Comparison of ENCODE assay signal across 8 cellular contexts in genomic region chr20:408843-409696, GRCh38. TPM values are rescaled to one million over a fixed set of nuclear protein-coding genes. Genes with fewer than 3 reads are reported as not detected.
DNase-seq lines count a peak whose midpoint lies in the region; ATAC-seq and TF ChIP-seq lines count a peak whose summit lies in the region.

No MANE protein-coding gene starts in this region.

- TF ChIP-seq POLR2A in heart left ventricle (IDR thresholded peaks at IDR 0.05): no peak
- TF ChIP-seq POLR2A in spleen (IDR thresholded peaks at IDR 0.05): no peak

- CTCF ChIA-PET in activated CD4-positive, alpha-beta memory T cell treated with anti-CD3 and anti-CD28 coated beads, Interleukin-2, amount 10 ng/mL, durations not matched to agents 7 days and 5 days (lab: Charles Lee): interaction anchor here (1.0 kb wide), 1 partner anchor 69 kb away, joined by 3 read pairs; no protein-coding TSS in a partner anchor

- H3K4me3 Mint-ChIP-seq in activated CD4-positive, alpha-beta memory T cell treated with anti-CD3 and anti-CD28 coated beads, Interleukin-2, amount 10 ng/mL, durations not matched to agents 7 days and 5 days: peak overlapping the region; percentile 97

- no peaks in the 10 kb centered on the region for H3K9me3 Mint-ChIP-seq in activated CD4-positive, alpha-beta memory T cell treated with anti-CD3 and anti-CD28 coated beads, Interleukin-2, amount 10 ng/mL, durations not matched to agents 7 days and 5 days

- H3K27ac ChIP-seq in heart left ventricle: peak overlapping the region; percentile 92 to 98 (median 95)
- H3K27ac ChIP-seq in right cardiac atrium (ENCODE audit: low read length): peak overlapping the region; percentile 87
- peak overlapping the region; percentile 88 to 99 (median 96) for H3K27ac ChIP-seq in spleen

- peaks cover 0 to 42% (median 32%) of the 10 kb centered on the region in 9 donors for H3K36me3 ChIP-seq in heart left ventricle
- H3K36me3 ChIP-seq in spleen: peaks cover 0 to 36% (median 27%) of the 10 kb centered on the region in 6 donors

- POLR2A ChIA-PET in activated CD4-positive, alpha-beta memory T cell treated with anti-CD3 and anti-CD28 coated beads, Interleukin-2, amount 10 ng/mL, durations not matched to agents 7 days and 5 days (lab: Charles Lee): interaction anchor here (0.9 to 1.8 kb wide), 7 partner anchors 12 to 51 kb away, joined by 3 to 14 read pairs (median 5); partner anchors contain the start of gene TRIB3

- H3K27me3 Mint-ChIP-seq in activated CD4-positive, alpha-beta memory T cell treated with anti-CD3 and anti-CD28 coated beads, Interleukin-2, amount 10 ng/mL, durations not matched to agents 7 days and 5 days: no peaks in the 10 kb centered on the region

- WGBS in heart left ventricle, 4 donors: 13 to 24% (median 17%) methylated on average over 7 of the region's 7 CpGs
- WGBS in right cardiac atrium: 23% methylated on average over 7 of the region's 7 CpGs
- 11 to 19% (median 13%) methylated on average over 5 to 7 of the region's 7 CpGs for WGBS in spleen, 5 donors

- no peak for TF ChIP-seq CTCF in heart left ventricle (IDR thresholded peaks at IDR 0.05)
- TF ChIP-seq CTCF in spleen (IDR thresholded peaks at IDR 0.05 in 8 of 11, conservative IDR thresholded peaks at IDR 0.05 in 3 of 11): no peak

- no peaks in the 10 kb centered on the region for H3K9me3 ChIP-seq in heart left ventricle
- H3K9me3 ChIP-seq in right cardiac atrium (ENCODE audit: control insufficient read depth, low read length): no peaks in the 10 kb centered on the region
- H3K9me3 ChIP-seq in spleen: no peaks in the 10 kb centered on the region

- H3K4me3 ChIP-seq in heart left ventricle: peak overlapping the region; percentile 81 to 100 (median 96)
- H3K4me3 ChIP-seq in right cardiac atrium (ENCODE audit: low read length): peak overlapping the region; percentile 89
- peak overlapping the region; percentile 66 to 99 (median 96) for H3K4me3 ChIP-seq in spleen

- no peaks in the 10 kb centered on the region for H3K27me3 ChIP-seq in heart left ventricle
- no peaks in the 10 kb centered on the region for H3K27me3 ChIP-seq in right cardiac atrium (ENCODE audit: control insufficient read depth, insufficient read depth)
- H3K27me3 ChIP-seq in spleen (replicated peaks in 1 of 7): no peaks in the 10 kb centered on the region

- H3K4me1 ChIP-seq in heart left ventricle: peaks cover 4 to 29% (median 19%) of the 10 kb centered on the region in 12 donors
- peaks cover 6% of the 10 kb centered on the region for H3K4me1 ChIP-seq in right cardiac atrium (ENCODE audit: control insufficient read depth, insufficient read depth, low read length)
- peaks cover 17 to 65% (median 36%) of the 10 kb centered on the region in 6 donors for H3K4me1 ChIP-seq in spleen

- peaks cover 55% of the 10 kb centered on the region for H3K4me1 Mint-ChIP-seq in activated CD4-positive, alpha-beta memory T cell treated with anti-CD3 and anti-CD28 coated beads, Interleukin-2, amount 10 ng/mL, durations not matched to agents 7 days and 5 days

- intact Hi-C loops in heart left ventricle (cut with DNase I) (loop anchor here in 7 of 10 donors (5.0 to 10.0 kb wide), 8 partner anchors 47 to 133 kb away; partner anchors contain the start of genes TBC1D20 (in 3 of the 7), CSNK2A1 (in 1 of the 7) and NRSN2 (in 1 of the 7)), left cardiac atrium (cut with DNase I) (loop anchor here in 1 of 2 donors (10.0 kb wide), 1 partner anchor 54 kb away; no protein-coding TSS in a partner anchor), right cardiac atrium (cut with DNase I) (no loop called here), spleen (cut with DNase I; ENCODE audit: low total_unique reads) (no loop called here)

- peak overlapping the region; percentile 86 for H3K27ac Mint-ChIP-seq in activated CD4-positive, alpha-beta memory T cell treated with anti-CD3 and anti-CD28 coated beads, Interleukin-2, amount 10 ng/mL, durations not matched to agents 7 days and 5 days

- H3K36me3 Mint-ChIP-seq in activated CD4-positive, alpha-beta memory T cell treated with anti-CD3 and anti-CD28 coated beads, Interleukin-2, amount 10 ng/mL, durations not matched to agents 7 days and 5 days (ENCODE audit: low read depth): peaks cover 54% of the 10 kb centered on the region

- DNase-seq in heart left ventricle: peak in 1 of 5 donors; percentile 23
- no peak for DNase-seq in left cardiac atrium
- peak; percentile 38 for DNase-seq in activated CD4-positive, alpha-beta memory T cell treated with anti-CD3 and anti-CD28 coated beads, Interleukin-2, amount 10 ng/mL, durations not matched to agents 7 days and 5 days
- no peak for DNase-seq in right cardiac atrium
- no peak for DNase-seq in spleen
- no peak for DNase-seq in COR-L47 (lab: John Stamatoyannopoulos, UW)
- DNase-seq in foreskin melanocyte: no peak

- ATAC-seq in heart left ventricle (peak in 3 of 4 donors; percentile 3 to 8 (median 4)), left cardiac atrium (no peak), HG03280 (IDR thresholded peaks at IDR 0.05; ENCODE audit: unreplicated experiment) (peak; percentile 2), right cardiac atrium (peak; percentile 1 to 16)

RNA-seq across cellular contexts. Expression of gene RBCK1, which starts 1.0 kb away (rescaled TPM):
- total RNA-seq in heart left ventricle: 10 to 100 TPM; 37.0 to 77.7 (median 47.1) TPM
- polyA plus RNA-seq in heart left ventricle: 10 to 100 TPM; 50.6 to 60.9 TPM
- total RNA-seq in left cardiac atrium: 10 to 100 TPM; 41.6 to 43.5 TPM
- total RNA-seq in activated CD4-positive, alpha-beta memory T cell treated with anti-CD3 and anti-CD28 coated beads, Interleukin-2, amount 10 ng/mL, durations not matched to agents 7 days and 5 days: 100 to 1,000 TPM; 133 to 146 TPM
- total RNA-seq in right cardiac atrium: 10 to 100 TPM; 42.1 to 52.4 (median 45.9) TPM
- 48.0 TPM for polyA plus RNA-seq in right cardiac atrium
- total RNA-seq in spleen: 100 to 1,000 TPM in 4 of 7 donors, 10 to 100 TPM in 3; 90.2 to 124 (median 105) TPM
- polyA plus RNA-seq in spleen: 100 to 1,000 TPM in 1 of 3 donors, 10 to 100 TPM in 2; 78.6 to 152 (median 98.9) TPM

RNA-seq across cellular contexts. Expression of gene TRIB3, which starts 28.5 kb away (rescaled TPM):
- 1 to 10 TPM in 7 of 9 donors, under 1 TPM in 2; 0.47 to 4.9 (median 1.2) TPM for total RNA-seq in heart left ventricle
- polyA plus RNA-seq in heart left ventricle: 1 to 10 TPM in 1 of 2 donors, under 1 TPM in 1; 0.61 to 5.9 TPM
- total RNA-seq in left cardiac atrium: 1 to 10 TPM; 1.4 to 3.4 TPM
- 10 to 100 TPM; 28.3 to 28.9 TPM for total RNA-seq in activated CD4-positive, alpha-beta memory T cell treated with anti-CD3 and anti-CD28 coated beads, Interleukin-2, amount 10 ng/mL, durations not matched to agents 7 days and 5 days
- total RNA-seq in right cardiac atrium: 1 to 10 TPM in 1 of 4 donors, under 1 TPM in 3; 0.49 to 2.1 (median 0.66) TPM
- 1.0 TPM for polyA plus RNA-seq in right cardiac atrium
- 10 to 100 TPM in 4 of 7 donors, 1 to 10 TPM in 3; 8.3 to 25.7 (median 12.0) TPM for total RNA-seq in spleen
- polyA plus RNA-seq in spleen: 10 to 100 TPM in 2 of 3 donors, 1 to 10 TPM in 1; 5.7 to 11.7 (median 11.6) TPM

RNA-seq across cellular contexts. Expression of gene TBC1D20, which starts 53.3 kb away (rescaled TPM):
- 10 to 100 TPM; 19.0 to 38.9 (median 26.3) TPM for total RNA-seq in heart left ventricle
- 10 to 100 TPM in 1 of 2 donors, 1 to 10 TPM in 1; 9.3 to 25.5 TPM for polyA plus RNA-seq in heart left ventricle
- 10 to 100 TPM; 23.7 to 24.3 TPM for total RNA-seq in left cardiac atrium
- 10 to 100 TPM; 27.0 to 28.1 TPM for total RNA-seq in activated CD4-positive, alpha-beta memory T cell treated with anti-CD3 and anti-CD28 coated beads, Interleukin-2, amount 10 ng/mL, durations not matched to agents 7 days and 5 days
- 10 to 100 TPM; 24.3 to 26.5 (median 25.6) TPM for total RNA-seq in right cardiac atrium
- polyA plus RNA-seq in right cardiac atrium: 13.6 TPM
- total RNA-seq in spleen: 10 to 100 TPM; 30.6 to 41.0 (median 34.8) TPM
- 10 to 100 TPM in 2 of 3 donors, 1 to 10 TPM in 1; 9.2 to 15.1 (median 10.3) TPM for polyA plus RNA-seq in spleen

Comparison
In these comparisons a context has a peak if more than half of its experiments do, and no peak if none do; other contexts are left out.
1. ATAC-seq: peak in heart left ventricle (3 of 4), HG03280 (single experiment) and right cardiac atrium (2 of 2); none in left cardiac atrium (0 of 2).
2. intact Hi-C loops: an anchor here in heart left ventricle (5.0 to 10.0 kb wide); none called in right cardiac atrium and spleen.
3. Peak in every context shown above with its lines, with median percentiles within 50 percentile points of each other: H3K27ac ChIP-seq and H3K4me3 ChIP-seq.